In genomic region chr7:2118056-2118455, GRCh38 we compare ENCODE assay signal across 15 cellular contexts.
DNase-seq lines count a peak whose midpoint lies in the region; ATAC-seq, FAIRE-seq and TF ChIP-seq lines count a peak whose summit lies in the region.
"Had no signal": no experiment of that assay in that cellular context is flagged by ENCODE, and none has a peak within 500 bp of the region (broad histone marks: within the 10 kb centered on the region; RNA-seq: fewer than 3 reads in every experiment).

No MANE protein-coding gene starts in this region.

- H3K4me2 ChIP-seq in BLaER1 treated with 17β-estradiol and CSF1 and Interleukin-3, amounts not matched to agents 10 nM and 100 nM, result peak overlapping the region in 8 of 11 experiments; percentile 85 to 99 (median 94); a peak in 17 of 22 replicates
- H3K4me2 ChIP-seq in HCT116 (ENCODE audit: low read length) (peak overlapping the region; percentile 88; the same call in 1 of the 2 replicates), H1 (ENCODE audit: insufficient read depth in 1 of 2, low read depth in 2 of 2, low read length in 2 of 2) (no peak overlapping the region), trophoblast cell (ENCODE audit: low read length) (no peak overlapping the region)

- H2BK12ac ChIP-seq in H1 (ENCODE audit: low read depth, low read length), result no peak overlapping the region
- no peak overlapping the region for H2BK12ac ChIP-seq in trophoblast cell (ENCODE audit: low read length)

- peaks cover 8 to 21% (median 15%) of the 10 kb centered on the region in 11 experiments; a peak in 19 of 22 replicates for H3K9me3 ChIP-seq in BLaER1 treated with 17β-estradiol and CSF1 and Interleukin-3, amounts not matched to agents 10 nM and 100 nM (replicated peaks in 1 of 11)
- H3K9me3 ChIP-seq in HCT116 (ENCODE audit: control insufficient read depth in 1 of 2, insufficient read depth in 1 of 2, low read depth in 1 of 2, low read length in 2 of 2), result no peaks in the 10 kb centered on the region
- H3K9me3 ChIP-seq in H1 (ENCODE audit: insufficient read depth in 2 of 2, low read depth in 1 of 2, low read length in 1 of 2), result no peaks in the 10 kb centered on the region
- no peaks in the 10 kb centered on the region for H3K9me3 ChIP-seq in trophoblast cell (ENCODE audit: insufficient read depth, low read depth, low read length)
- H3K9me3 ChIP-seq: HAP-1 had no signal

- H2AFZ ChIP-seq in HCT116 (ENCODE audit: low read depth, low read length, poor library complexity, severe bottlenecking) (no peak overlapping the region), H1 (ENCODE audit: low read length) (no peak overlapping the region), trophoblast cell (ENCODE audit: insufficient read depth, low read length, poor library complexity) (no peak overlapping the region)

- no peak overlapping the region for H3K56ac ChIP-seq in H1 (replicated peaks; ENCODE audit: insufficient read length, low read depth, low read length)

- 0 out of 22 replicates have a peak overlapping the region, but pooled peaks of 1 of the 11 experiments have one; percentile 20 for H3K27ac ChIP-seq in BLaER1 treated with 17β-estradiol and CSF1 and Interleukin-3, amounts not matched to agents 10 nM and 100 nM
- H3K27ac ChIP-seq in HCT116 (ENCODE audit: low read depth, low read length), result no peak overlapping the region; the same call in 1 of the 2 replicates
- no peak overlapping the region for H3K27ac ChIP-seq in H1 (ENCODE audit: low read depth, low read length)
- no peak overlapping the region for H3K27ac ChIP-seq in trophoblast cell (ENCODE audit: low read depth, low read length)
- H3K27ac ChIP-seq in dorsolateral prefrontal cortex, result peak overlapping the region in 21 of 59 donors; percentile 7 to 91 (median 85)

- 92% methylated on average over 11 of the region's 11 CpGs; no CpG with 5 or more reads in 1 of the 2 experiments for WGBS in H1 (ENCODE audit: extremely low coverage in 1 of 2, insufficient coverage in 1 of 2, insufficient read length in 1 of 2, insufficient replicate concordance in 2 of 2, low coverage in 1 of 2, low lambda C conversion rate in 2 of 2, missing lambda C conversion rate in 1 of 2), 2 experiments
- no CpG with 5 or more reads among the region's 11 CpGs for WGBS in trophoblast cell (ENCODE audit: extremely low coverage, insufficient coverage, insufficient read length)

- no peak overlapping the region for H3K9ac ChIP-seq in BLaER1 treated with 17β-estradiol and CSF1 and Interleukin-3, amounts not matched to agents 10 nM and 100 nM
- H3K9ac ChIP-seq in HCT116 (ENCODE audit: low read length) (no peak overlapping the region), H1 (replicated peaks in 1 of 4; ENCODE audit: extremely low read depth in 1 of 4, low read depth in 3 of 4, low read length in 3 of 4) (no peak overlapping the region), trophoblast cell (ENCODE audit: low read length) (no peak overlapping the region)

- H4K91ac ChIP-seq in H1 (replicated peaks; ENCODE audit: insufficient read length, low read length) (no peak overlapping the region), trophoblast cell (ENCODE audit: low read depth, low read length) (no peak overlapping the region)

- H4K8ac ChIP-seq in H1 (ENCODE audit: extremely low read depth, insufficient read depth, low read length), result no peak overlapping the region
- no peak overlapping the region for H4K8ac ChIP-seq in trophoblast cell (ENCODE audit: low read depth, low read length)

- H2BK5ac ChIP-seq in H1 (ENCODE audit: low read depth, low read length), result peak overlapping the region; percentile 0; the same call in 1 of the 2 replicates
- no peak overlapping the region for H2BK5ac ChIP-seq in trophoblast cell (ENCODE audit: low read depth, low read length, poor library complexity)

- TF ChIP-seq POLR2A in HCT116 (IDR thresholded peaks at IDR 0.05; ENCODE audit: borderline replicate concordance, extremely low read depth, insufficient read depth, insufficient read length), result no peak
- no peak for TF ChIP-seq POLR2A in H1 (IDR thresholded peaks at IDR 0.05; ENCODE audit: control extremely low read depth in 1 of 2, low read depth in 2 of 2, low read length in 2 of 2)

- H3K9me2 ChIP-seq in HCT116 (ENCODE audit: insufficient read depth), result no peaks in the 10 kb centered on the region

- H4K12ac ChIP-seq in trophoblast cell (ENCODE audit: low read depth, low read length), result no peak overlapping the region

- TF ChIP-seq RAD21 in HCT116 (IDR thresholded peaks at IDR 0.05; ENCODE audit: low read depth) (no peak), H1 (IDR thresholded peaks at IDR 0.05 in 1 of 2, conservative IDR thresholded peaks at IDR 0.05 in 1 of 2; ENCODE audit: low read depth in 2 of 2, low read length in 2 of 2) (no peak)

- H3K23me2 ChIP-seq in H1 (ENCODE audit: low read depth, low read length), result no peaks in the 10 kb centered on the region

- H3K27me3 ChIP-seq in BLaER1 treated with 17β-estradiol and CSF1 and Interleukin-3, amounts not matched to agents 10 nM and 100 nM, result peaks cover 0 to 28% (median 0%) of the 10 kb centered on the region in 11 experiments; a peak in 9 of 22 replicates
- H3K27me3 ChIP-seq in HCT116 (ENCODE audit: insufficient read depth, low read length) (no peaks in the 10 kb centered on the region), H1 (replicated peaks in 1 of 4; ENCODE audit: control insufficient read depth in 3 of 4, extremely low read depth in 1 of 4, insufficient read depth in 3 of 4, low read length in 3 of 4) (no peaks in the 10 kb centered on the region), trophoblast cell (ENCODE audit: insufficient read depth, low read length) (no peaks in the 10 kb centered on the region), dorsolateral prefrontal cortex (no peaks in the 10 kb centered on the region)

- H3K4ac ChIP-seq in H1 (replicated peaks; ENCODE audit: insufficient read length, low read depth, low read length) (no peak overlapping the region), trophoblast cell (ENCODE audit: low read depth, low read length) (no peak overlapping the region)

- no peak for ATAC-seq in HCT116

- no peak overlapping the region for H2BK20ac ChIP-seq in H1 (ENCODE audit: low read length)

- peaks cover 23 to 93% (median 79%) of the 10 kb centered on the region in 11 experiments; a peak in 21 of 22 replicates for H4K20me1 ChIP-seq in BLaER1 treated with 17β-estradiol and CSF1 and Interleukin-3, amounts not matched to agents 10 nM and 100 nM
- H4K20me1 ChIP-seq in HCT116 (ENCODE audit: insufficient read depth), result no peaks in the 10 kb centered on the region
- peaks cover 5% of the 10 kb centered on the region in 2 experiments for H4K20me1 ChIP-seq in H1 (replicated peaks in 1 of 2; ENCODE audit: control insufficient read depth in 1 of 2, insufficient read depth in 2 of 2, low read length in 2 of 2)

- H3K36me3 ChIP-seq in BLaER1 treated with 17β-estradiol and CSF1 and Interleukin-3, amounts not matched to agents 10 nM and 100 nM, result peaks cover 13 to 52% (median 20%) of the 10 kb centered on the region in 11 experiments; a peak in 21 of 22 replicates
- H3K36me3 ChIP-seq in HCT116 (ENCODE audit: control insufficient read depth in 1 of 2, insufficient read depth in 2 of 2, low read length in 2 of 2), result no peaks in the 10 kb centered on the region
- H3K36me3 ChIP-seq in H1 (ENCODE audit: control insufficient read depth in 2 of 4, insufficient read depth in 4 of 4, low read length in 3 of 4), result no peaks in the 10 kb centered on the region
- peaks cover 4 to 11% of the 10 kb centered on the region in 2 experiments for H3K36me3 ChIP-seq in trophoblast cell (ENCODE audit: control insufficient read depth in 1 of 2, insufficient read depth in 2 of 2, low read length in 2 of 2)
- H3K36me3 ChIP-seq: HAP-1 had no signal

- POLR2A ChIA-PET in HCT116 (lab: Charles Lee), result no interaction called here
- POLR2A ChIA-PET in H1 (lab: Charles Lee; ENCODE audit: partially characterized antibody), result no interaction called here

- no peak overlapping the region for H3K18ac ChIP-seq in H1 (ENCODE audit: extremely low read depth, low read length)
- peak overlapping the region; percentile 21 for H3K18ac ChIP-seq in trophoblast cell (ENCODE audit: low read length)

- H3K14ac ChIP-seq in H1 (ENCODE audit: insufficient read length) (no peak overlapping the region), trophoblast cell (ENCODE audit: low read length) (no peak overlapping the region)

- H2BK15ac ChIP-seq in H1 (ENCODE audit: low read length), result no peak overlapping the region

- H2BK120ac ChIP-seq in H1 (replicated peaks; ENCODE audit: low read depth, low read length) (no peak overlapping the region), trophoblast cell (ENCODE audit: insufficient read depth, low read length, poor library complexity) (no peak overlapping the region)

- H3K23ac ChIP-seq in H1 (ENCODE audit: insufficient read length) (no peak overlapping the region), trophoblast cell (ENCODE audit: low read length) (no peak overlapping the region)

- TF ChIP-seq EP300 in H1 (IDR thresholded peaks at IDR 0.05; ENCODE audit: borderline replicate concordance in 1 of 2, low read depth in 2 of 2, low read length in 2 of 2), result no peak

- H4K5ac ChIP-seq in H1 (ENCODE audit: insufficient read length, low read depth, low read length), result no peak overlapping the region

- RAD21 ChIA-PET in HCT116 (lab: Charles Lee; ENCODE audit: low non-redundant PET in 1 of 2, low total read pairs in 2 of 2, uncharacterized antibody in 2 of 2, unreplicated experiment in 2 of 2), result no interaction called here

- H3K79me1 ChIP-seq in H1 (ENCODE audit: low read depth, low read length) (no peaks in the 10 kb centered on the region; the same call in 1 of the 2 replicates), trophoblast cell (ENCODE audit: low read length) (no peaks in the 10 kb centered on the region)

- TF ChIP-seq CTCF in HCT116 (IDR thresholded peaks at IDR 0.05 in 2 of 3, conservative IDR thresholded peaks at IDR 0.05 in 1 of 3; ENCODE audit: borderline replicate concordance in 1 of 3, insufficient read depth in 1 of 3, low read depth in 2 of 3, low read length in 2 of 3) (no peak), H1 (IDR thresholded peaks at IDR 0.05; ENCODE audit: control extremely low read depth in 1 of 3, insufficient read depth in 1 of 3, low read depth in 1 of 3, low read length in 3 of 3) (no peak), dorsolateral prefrontal cortex (IDR thresholded peaks at IDR 0.05 in 54 of 56, conservative IDR thresholded peaks at IDR 0.05 in 2 of 56; ENCODE audit: low read depth in 1 of 56, partially characterized antibody in 56 of 56) (no peak)

- H3K4me3 ChIP-seq in BLaER1 treated with 17β-estradiol and CSF1 and Interleukin-3, amounts not matched to agents 10 nM and 100 nM, result no peak overlapping the region
- H3K4me3 ChIP-seq in HCT116 (replicated peaks in 1 of 2; ENCODE audit: low read depth in 1 of 2, low read length in 2 of 2) (no peak overlapping the region), H1 (ENCODE audit: extremely low read depth in 1 of 4, insufficient read depth in 2 of 4, low read depth in 3 of 4, low read length in 4 of 4) (no peak overlapping the region), trophoblast cell (ENCODE audit: low read depth, low read length) (no peak overlapping the region), dorsolateral prefrontal cortex (no peak overlapping the region)
- H3K4me3 ChIP-seq: HAP-1 had no signal

- intact Hi-C loops in HCT116 (cut with micrococcal nuclease) (no loop called here), dorsolateral prefrontal cortex (cut with DNase I) (no loop called here)

- peaks cover 54 to 100% (median 100%) of the 10 kb centered on the region in 10 experiments for H3K4me1 ChIP-seq in BLaER1 treated with 17β-estradiol and CSF1 and Interleukin-3, amounts not matched to agents 10 nM and 100 nM
- peaks cover 46 to 60% of the 10 kb centered on the region in 2 experiments for H3K4me1 ChIP-seq in HCT116 (ENCODE audit: control insufficient read depth in 1 of 2, insufficient read depth in 2 of 2, low read length in 2 of 2)
- H3K4me1 ChIP-seq in H1 (replicated peaks in 1 of 4; ENCODE audit: control insufficient read depth in 3 of 4, insufficient read depth in 4 of 4, low read length in 3 of 4), result no peaks in the 10 kb centered on the region; a peak in 1 of 7 replicates
- peaks cover 21% of the 10 kb centered on the region in 2 experiments for H3K4me1 ChIP-seq in trophoblast cell (ENCODE audit: control insufficient read depth in 1 of 2, insufficient read depth in 2 of 2, low read length in 2 of 2)
- H3K4me1 ChIP-seq: HAP-1 had no signal

- DNase-seq in HCT116 (ENCODE audit: low read depth, low spot score), result no peak
- no peak for DNase-seq in H1 (ENCODE audit: low read depth in 1 of 2, low spot score in 2 of 2)
- DNase-seq in trophoblast cell, result no peak
- no peak for DNase-seq in dorsolateral prefrontal cortex
- no peak for DNase-seq in DMS53 (lab: John Stamatoyannopoulos, UW)
- no peak for DNase-seq in LoVo (ENCODE audit: low spot score)
- DNase-seq: DMS153, GF-D8, NCI-H1105 treated with DMSO at 0.1 percent for 48 hours, NCI-H1694, NCI-H2081 treated with DMSO at 0.1 percent for 48 hours, NCI-H446 treated with DMSO at 0.1 percent for 48 hours, SIG-M5 had no signal

- no TSS peak for BruUV-seq in HCT116 (replicated peaks; lab: Mats Ljungman, UMichigan)

- no peak for FAIRE-seq in H1 (lab: Jason Lieb, UNC)

- CTCF ChIA-PET in HCT116 (lab: Charles Lee), result no interaction called here
- CTCF ChIA-PET in H1 (lab: Charles Lee; ENCODE audit: partially characterized antibody), result interaction anchor here (1.2 to 3.0 kb wide), 4 partner anchors 9 to 91 kb away, joined by 3 to 9 read pairs (median 5); no protein-coding TSS in a partner anchor

- H3K79me2 ChIP-seq in HCT116 (ENCODE audit: insufficient read depth, low read length) (peaks cover 4% of the 10 kb centered on the region; the same call in 1 of the 2 replicates), H1 (ENCODE audit: control insufficient read depth in 1 of 2, insufficient read depth in 2 of 2, low read length in 2 of 2) (no peaks in the 10 kb centered on the region), trophoblast cell (ENCODE audit: control insufficient read depth, insufficient read depth, low read length, poor library complexity) (no peaks in the 10 kb centered on the region)

- H2AK5ac ChIP-seq in H1 (ENCODE audit: low read depth, low read length), result no peak overlapping the region
- H2AK5ac ChIP-seq in trophoblast cell (ENCODE audit: low read length), result no peak overlapping the region

Comparison
In these comparisons a context has a peak if more than half of its experiments do, and no peak if none do; other contexts are left out.
1. H3K4me2 ChIP-seq: peak in BLaER1 treated with 17β-estradiol and CSF1 and Interleukin-3, amounts not matched to agents 10 nM and 100 nM (8 of 11) and HCT116 (single experiment); none in H1 (0 of 2) and trophoblast cell (single experiment).